In genomic region chr5:66144799-66145390, GRCh38 we compare ENCODE assay signal across 8 cellular contexts. TPM values are rescaled to one million over a fixed set of nuclear protein-coding genes. Genes with fewer than 3 reads are reported as not detected.
A peak's percentile ranks its signal among the peaks of the same experiment; 100 is the strongest.
DNase-seq lines count a peak whose midpoint lies in the region; ATAC-seq, FAIRE-seq and TF ChIP-seq lines count a peak whose summit lies in the region.

No MANE protein-coding gene starts in this region.

- H3K79me1 ChIP-seq in H1 (ENCODE audit: low read depth, low read length) = no peaks in the 10 kb centered on the region

- H2BK5ac ChIP-seq in H1 (ENCODE audit: low read depth, low read length) = peak overlapping the region; percentile 79

- H2BK20ac ChIP-seq in H1 (ENCODE audit: low read length) = no peak overlapping the region

- peak; percentile 2 for ATAC-seq in GM19468 (IDR thresholded peaks at IDR 0.05; ENCODE audit: extremely low read depth, unreplicated experiment)
- peak; percentile 31 for ATAC-seq in HG03521 (IDR thresholded peaks at IDR 0.05; ENCODE audit: unreplicated experiment)
- peak; percentile 49 for ATAC-seq in RWPE2 (ENCODE audit: low read depth)

- peak overlapping the region; percentile 79 for H3K27ac ChIP-seq in RWPE2 (ENCODE audit: poor library complexity, severe bottlenecking)
- peak overlapping the region; percentile 99 for H3K27ac ChIP-seq in H1 (ENCODE audit: low read depth, low read length)

- H3K23me2 ChIP-seq in H1 (ENCODE audit: low read depth, low read length) = peaks cover 4% of the 10 kb centered on the region

- no peak for TF ChIP-seq RAD21 in H1 (IDR thresholded peaks at IDR 0.05 in 1 of 2, conservative IDR thresholded peaks at IDR 0.05 in 1 of 2; ENCODE audit: low read depth in 2 of 2, low read length in 2 of 2)

- H3K36me3 ChIP-seq in RWPE2 (ENCODE audit: low read depth) (peaks cover 29% of the 10 kb centered on the region), H1 (ENCODE audit: control insufficient read depth in 2 of 4, insufficient read depth in 4 of 4, low read length in 3 of 4) (no peaks in the 10 kb centered on the region; a peak in 1 of 8 replicates)

- FAIRE-seq in H1 (lab: Jason Lieb, UNC) = no peak

- no peak; a peak in 1 of 3 replicates for TF ChIP-seq POLR2A in H1 (IDR thresholded peaks at IDR 0.05; ENCODE audit: control extremely low read depth in 1 of 2, low read depth in 2 of 2, low read length in 2 of 2)

- H3K4me1 ChIP-seq in RWPE2 (ENCODE audit: insufficient read depth, poor library complexity, severe bottlenecking) = peaks cover 8% of the 10 kb centered on the region
- peaks cover 0 to 5% (median 2%) of the 10 kb centered on the region in 4 experiments; a peak in 5 of 7 replicates for H3K4me1 ChIP-seq in H1 (replicated peaks in 1 of 4; ENCODE audit: control insufficient read depth in 3 of 4, insufficient read depth in 4 of 4, low read length in 3 of 4)

- H3K9ac ChIP-seq in H1 (replicated peaks in 1 of 4; ENCODE audit: extremely low read depth in 1 of 4, low read depth in 3 of 4, low read length in 3 of 4) = peak overlapping the region; percentile 93 to 99 (median 99)

- CTCF ChIA-PET in H1 (lab: Charles Lee; ENCODE audit: partially characterized antibody) = no interaction called here

- H4K8ac ChIP-seq in H1 (ENCODE audit: extremely low read depth, insufficient read depth, low read length) = peak overlapping the region; percentile 98

- POLR2A ChIA-PET in H1 (lab: Charles Lee; ENCODE audit: partially characterized antibody) = interaction anchor here (0.5 to 2.0 kb wide), 13 partner anchors 12 to 582 kb away, joined by 3 to 7 read pairs (median 4); partner anchors contain the start of genes CENPK, ERBIN, NLN and PPWD1

- no peak overlapping the region for H3K23ac ChIP-seq in H1 (ENCODE audit: insufficient read length)

- DNase-seq in GDM1 (lab: John Stamatoyannopoulos, UW) (peak; percentile 77), RWPE2 (ENCODE audit: low spot score) (no peak), H1 (ENCODE audit: low read depth in 1 of 2, low spot score in 2 of 2) (no peak), myocyte (ENCODE audit: low read depth) (peak; percentile 77), SK-N-DZ (ENCODE audit: low spot score) (no peak), DMS153 (lab: John Stamatoyannopoulos, UW) (no peak)

- H3K9me3 ChIP-seq in RWPE2 (ENCODE audit: severe bottlenecking) = no peaks in the 10 kb centered on the region
- no peaks in the 10 kb centered on the region for H3K9me3 ChIP-seq in H1 (ENCODE audit: insufficient read depth in 2 of 2, low read depth in 1 of 2, low read length in 1 of 2)

- H3K79me2 ChIP-seq in H1 (ENCODE audit: control insufficient read depth in 1 of 2, insufficient read depth in 2 of 2, low read length in 2 of 2) = peaks cover 7 to 52% of the 10 kb centered on the region in 2 experiments

- H3K4me2 ChIP-seq in H1 (ENCODE audit: insufficient read depth in 1 of 2, low read depth in 2 of 2, low read length in 2 of 2) = peak overlapping the region; percentile 57 to 98

- no peak overlapping the region for H3K4ac ChIP-seq in H1 (replicated peaks; ENCODE audit: insufficient read length, low read depth, low read length)

- no peak overlapping the region for H3K14ac ChIP-seq in H1 (ENCODE audit: insufficient read length)

- no peak for TF ChIP-seq EP300 in H1 (IDR thresholded peaks at IDR 0.05; ENCODE audit: borderline replicate concordance in 1 of 2, low read depth in 2 of 2, low read length in 2 of 2)

- no peak overlapping the region for H2BK15ac ChIP-seq in H1 (ENCODE audit: low read length)

- peak overlapping the region; percentile 43 for H3K56ac ChIP-seq in H1 (replicated peaks; ENCODE audit: insufficient read length, low read depth, low read length)

- 1% methylated on average over 25 of the region's 25 CpGs; no CpG with 5 or more reads in 1 of the 2 experiments for whole genome bisulfite sequencing in H1 (ENCODE audit: extremely low coverage in 1 of 2, insufficient coverage in 1 of 2, insufficient read length in 1 of 2, insufficient replicate concordance in 2 of 2, low coverage in 1 of 2, low lambda C conversion rate in 2 of 2, missing lambda C conversion rate in 1 of 2), 2 experiments

- H4K5ac ChIP-seq in H1 (ENCODE audit: insufficient read length, low read depth, low read length) = peak overlapping the region; percentile 87

- H3K27me3 ChIP-seq in RWPE2 (ENCODE audit: insufficient read depth, poor library complexity, severe bottlenecking) = no peaks in the 10 kb centered on the region
- no peaks in the 10 kb centered on the region for H3K27me3 ChIP-seq in H1 (replicated peaks in 1 of 4; ENCODE audit: control insufficient read depth in 3 of 4, extremely low read depth in 1 of 4, insufficient read depth in 3 of 4, low read length in 3 of 4)

- H2AK5ac ChIP-seq in H1 (ENCODE audit: low read depth, low read length) = no peak overlapping the region

- peak overlapping the region; percentile 91 for H2AFZ ChIP-seq in H1 (ENCODE audit: low read length)

- H3K4me3 ChIP-seq in RWPE2 (ENCODE audit: severe bottlenecking) = peak overlapping the region; percentile 76
- H3K4me3 ChIP-seq in H1 (ENCODE audit: extremely low read depth in 1 of 4, insufficient read depth in 2 of 4, low read depth in 3 of 4, low read length in 4 of 4) = peak overlapping the region; percentile 72 to 99 (median 96)

- no peak for TF ChIP-seq CTCF in RWPE2 (IDR thresholded peaks at IDR 0.05; ENCODE audit: poor library complexity, severe bottlenecking)
- no peak for TF ChIP-seq CTCF in H1 (IDR thresholded peaks at IDR 0.05; ENCODE audit: control extremely low read depth in 1 of 3, insufficient read depth in 1 of 3, low read depth in 1 of 3, low read length in 3 of 3)

- H4K91ac ChIP-seq in H1 (replicated peaks; ENCODE audit: insufficient read length, low read length) = no peak overlapping the region

- no peaks in the 10 kb centered on the region for H4K20me1 ChIP-seq in H1 (replicated peaks in 1 of 2; ENCODE audit: control insufficient read depth in 1 of 2, insufficient read depth in 2 of 2, low read length in 2 of 2)

- peak overlapping the region; percentile 84 for H3K18ac ChIP-seq in H1 (ENCODE audit: extremely low read depth, low read length)

- H2BK12ac ChIP-seq in H1 (ENCODE audit: low read depth, low read length) = no peak overlapping the region

- no peak overlapping the region for H2BK120ac ChIP-seq in H1 (replicated peaks; ENCODE audit: low read depth, low read length)

TF ChIP-seq in H1, 55 proteins besides CTCF, POLR2A, EP300 and RAD21:
- TF ChIP-seq RBBP5 (IDR thresholded peaks at IDR 0.05; ENCODE audit: borderline replicate concordance, low read depth, low read length) (no peak), JUN (IDR thresholded peaks at IDR 0.05; ENCODE audit: low read depth, low read length) (no peak), TEAD4 (IDR thresholded peaks at IDR 0.05; ENCODE audit: low read depth, low read length) (no peak), TBP (IDR thresholded peaks at IDR 0.05; ENCODE audit: low read depth, low read length) (no peak), CBX5 (IDR thresholded peaks at IDR 0.05; ENCODE audit: low read depth, low read length) (no peak), HDAC2 (IDR thresholded peaks at IDR 0.05; ENCODE audit: borderline replicate concordance in 1 of 2, low read depth in 2 of 2, low read length in 2 of 2) (peak in 1 of 2 experiments; percentile 86; a peak in 2 of 4 replicates), NANOG (IDR thresholded peaks at IDR 0.05; ENCODE audit: insufficient read depth, low read depth, low read length, poor library complexity, severe bottlenecking) (no peak), CREB1 (IDR thresholded peaks at IDR 0.05) (no peak), FOSL1 (IDR thresholded peaks at IDR 0.05; ENCODE audit: insufficient read depth, low read depth, low read length) (no peak), SAP30 (IDR thresholded peaks at IDR 0.05; ENCODE audit: insufficient read depth, insufficient replicate concordance, low read length) (peak; percentile 68), YY1 (IDR thresholded peaks at IDR 0.05; ENCODE audit: low read depth, low read length) (peak; percentile 87; the same call in 1 of the 2 replicates), SIN3A (conservative IDR thresholded peaks at IDR 0.05 in 1 of 2, IDR thresholded peaks at IDR 0.05 in 1 of 2; ENCODE audit: low read depth in 1 of 2, low read length in 2 of 2) (peak in 1 of 2 experiments; percentile 66; a peak in 1 of 4 replicates), ASH2L (IDR thresholded peaks at IDR 0.05; ENCODE audit: low read length) (peak; percentile 76)

RNA-seq across cellular contexts. Expression of gene SREK1, which starts 0.8 kb away (rescaled TPM):
- total RNA-seq in H1 (2021; fragmentation: NEBNext Ultra II Directional; extraction: Animal tissue kit (Norgen Biotek cat#: 25700)) = 37.0 and 40.4 TPM in 2 replicates
- 10.6 and 14.7 TPM in 2 replicates for polyA plus RNA-seq in H1 (2011; rRNA removed)
- polyA plus RNA-seq in H1 (2011; cell fraction: cytosol; rRNA removed) = 15.7 TPM
- polyA plus RNA-seq in H1 (2011; cell fraction: nucleus; rRNA removed) = 50.7 TPM
- 23.6 to 39.8 TPM (median 26.9 TPM) in 4 replicates for polyA plus RNA-seq in H1 (2012, experiment 1 of 2)
- 1.6 TPM for polyA plus RNA-seq in H1 (2012, experiment 2 of 2)
- polyA plus RNA-seq in H1 (2013, experiment 1 of 2) = 41.8 TPM
- 37.6 TPM for polyA plus RNA-seq in H1 (2013, experiment 2 of 2)
- 50.0 and 59.6 TPM in 2 replicates for polyA minus RNA-seq in H1 (2011; rRNA and poly(A)+ RNA removed)
- 32.8 TPM for polyA minus RNA-seq in H1 (2011; cell fraction: cytosol; rRNA and poly(A)+ RNA removed)
- polyA minus RNA-seq in H1 (2011; cell fraction: nucleus; rRNA and poly(A)+ RNA removed) = 145 TPM
- total RNA-seq in myocyte = 63.1 and 75.7 TPM in 2 replicates
- polyA plus RNA-seq in myocyte (2012) = 26.3 TPM
- polyA plus RNA-seq in SK-N-DZ (2014; cell fraction: cytosol; rRNA removed) = 23.9 and 26.9 TPM in 2 replicates
- 112 and 136 TPM in 2 replicates for polyA plus RNA-seq in SK-N-DZ (2014; cell fraction: nucleus; rRNA removed)

Comparison
In these comparisons a context has a peak if more than half of its experiments do, and no peak if none do; other contexts are left out.
1. DNase-seq: peak in GDM1 (single experiment) and myocyte (single experiment); none in RWPE2 (single experiment), H1 (0 of 2), SK-N-DZ (single experiment) and DMS153 (single experiment).
2. Peak in every context shown above with its lines, with median percentiles within 50 percentile points of each other: ATAC-seq.